ENCODE assay signal across 21 cellular contexts in the genomic region with DNA sequence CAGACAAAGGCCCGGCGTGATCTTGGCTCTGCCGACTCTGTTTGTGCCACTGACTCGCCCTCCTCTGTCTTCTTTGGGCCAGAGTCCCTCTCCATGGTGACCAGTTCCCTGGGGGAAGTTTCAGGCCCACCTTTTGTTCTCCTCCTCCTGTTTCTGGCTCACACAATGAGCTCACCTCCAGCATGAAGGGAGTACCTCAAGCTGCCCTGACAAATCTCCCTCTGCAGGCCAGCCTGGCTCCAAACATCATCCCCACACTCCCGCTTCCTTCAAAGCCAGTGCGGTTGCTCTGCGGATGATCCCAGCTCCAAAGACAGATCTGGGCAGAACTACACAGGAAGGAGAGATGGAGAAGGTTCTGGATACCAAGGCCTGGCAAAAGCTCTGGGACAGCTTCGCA.
"Had no signal": no experiment of that assay in that cellular context is flagged by ENCODE, and none has a peak within 500 bp of the region (broad histone marks: within the 10 kb centered on the region; RNA-seq: fewer than 3 reads in every experiment).

No MANE protein-coding gene starts in this region.

- H3K4me1 Mint-ChIP-seq: activated CD4-positive, alpha-beta T cell treated with anti-CD3 and anti-CD28 coated beads for 36 hours; memory B cell; naive B cell; WTC11 had no signal

- H3K9me3 ChIP-seq: adrenal gland, breast epithelium, gastroesophageal sphincter, heart right ventricle, mucosa of descending colon, ovary, spleen, tibial artery, uterus had no signal

- H3K36me3 Mint-ChIP-seq: activated CD4-positive, alpha-beta memory T cell treated with anti-CD3 and anti-CD28 coated beads for 36 hours; activated naive CD4-positive, alpha-beta T cell treated with anti-CD3 and anti-CD28 coated beads, Interleukin-2, amount 50 U/mL, for 72 hours; memory B cell; naive B cell had no signal

- H3K4me3 ChIP-seq: adrenal gland, breast epithelium, gastroesophageal sphincter, heart right ventricle, mucosa of descending colon, ovary, spleen, tibial artery, uterus had no signal

- H3K27me3 Mint-ChIP-seq: activated CD4-positive, alpha-beta memory T cell treated with anti-CD3 and anti-CD28 coated beads for 36 hours; activated CD4-positive, alpha-beta T cell treated with anti-CD3 and anti-CD28 coated beads for 36 hours; memory B cell had no signal

- H3K4me1 ChIP-seq: adrenal gland, breast epithelium, gastroesophageal sphincter, heart right ventricle, spleen, tibial artery, uterus had no signal

- H3K27me3 ChIP-seq: adrenal gland, ovary, tibial artery, uterus had no signal

- H3K4me3 Mint-ChIP-seq: activated CD4-positive, alpha-beta memory T cell treated with anti-CD3 and anti-CD28 coated beads for 36 hours; activated CD4-positive, alpha-beta T cell treated with anti-CD3 and anti-CD28 coated beads for 36 hours; activated T-helper 1 cell treated with anti-CD3 and anti-CD28 coated beads, Interleukin-12 subunit alpha, Interleukin-12 subunit beta, Interleukin-2, Interleukin-4 antibody, amounts not matched to agents 30 ng/mL and 10 ng/mL and 1 ng/mL, durations not matched to agents 14 hours and 24 hours and 36 hours; memory B cell; naive B cell; WTC11 had no signal

- H3K27ac ChIP-seq: adrenal gland, breast epithelium, gastroesophageal sphincter, heart right ventricle, ovary, spleen, tibial artery, uterus had no signal

- H3K9me3 Mint-ChIP-seq: activated CD4-positive, alpha-beta memory T cell treated with anti-CD3 and anti-CD28 coated beads for 36 hours; activated naive CD4-positive, alpha-beta T cell treated with anti-CD3 and anti-CD28 coated beads, Interleukin-2, amount 50 U/mL, for 72 hours; activated T-helper 1 cell treated with anti-CD3 and anti-CD28 coated beads, Interleukin-12 subunit alpha, Interleukin-12 subunit beta, Interleukin-2, Interleukin-4 antibody, amounts not matched to agents 30 ng/mL and 10 ng/mL and 1 ng/mL, durations not matched to agents 14 hours and 24 hours and 36 hours; memory B cell; naive B cell had no signal

- H3K27ac Mint-ChIP-seq: activated CD4-positive, alpha-beta memory T cell treated with anti-CD3 and anti-CD28 coated beads for 36 hours; activated CD4-positive, alpha-beta T cell treated with anti-CD3 and anti-CD28 coated beads for 36 hours; activated T-helper 1 cell treated with anti-CD3 and anti-CD28 coated beads, Interleukin-12 subunit alpha, Interleukin-12 subunit beta, Interleukin-2, Interleukin-4 antibody, amounts not matched to agents 30 ng/mL and 10 ng/mL and 1 ng/mL, durations not matched to agents 14 hours and 24 hours and 36 hours; memory B cell; WTC11 had no signal

- DNase-seq: activated CD4-positive, alpha-beta memory T cell treated with anti-CD3 and anti-CD28 coated beads for 36 hours; activated CD4-positive, alpha-beta T cell treated with anti-CD3 and anti-CD28 coated beads for 36 hours; activated gamma-delta T cell treated with Interleukin-2 at 50 U/mL for 16 hours; activated T-cell treated with anti-CD3 and anti-CD28 coated beads for 4 hours; adrenal gland; effector CD4-positive, alpha-beta T cell; heart right ventricle; mucosa of descending colon; naive B cell; ovary; spleen; stimulated activated CD8-positive, alpha-beta memory T cell treated with anti-CD3 and anti-CD28 coated beads, Interleukin-4, amount 100 ng/mL, for 48 hours; stimulated activated naive CD4-positive, alpha-beta T cell treated with Interleukin-2 at 50 U/mL for 16 hours; tibial artery; uterus had no signal
